In the genomic region with DNA sequence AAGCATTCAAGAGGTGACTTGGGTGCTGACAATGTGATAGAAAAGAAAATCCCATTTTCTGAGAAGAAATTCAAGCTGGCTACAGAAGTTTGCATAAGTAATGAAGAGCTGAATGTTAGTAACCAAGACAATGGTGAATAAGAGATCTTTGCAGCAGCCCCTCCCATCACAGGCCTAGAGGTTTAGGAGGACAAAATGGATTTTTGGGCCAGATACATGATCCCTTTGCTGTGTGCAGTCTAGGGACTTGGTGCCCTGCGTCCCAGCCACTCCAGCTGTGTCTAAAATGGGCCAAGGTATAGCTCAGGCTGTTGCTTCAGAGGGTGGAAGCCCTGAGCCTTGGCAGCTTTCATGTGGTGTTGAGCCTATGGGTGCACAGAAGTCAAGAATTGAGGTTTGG, we compare ENCODE assay signal across 8 cellular contexts.
"Had no signal": no experiment of that assay in that cellular context is flagged by ENCODE, and none has a peak within 500 bp of the region (broad histone marks: within the 10 kb centered on the region; RNA-seq: fewer than 3 reads in every experiment).

No MANE protein-coding gene starts in this region.

- H3K27ac ChIP-seq: HL-60, KMS-11 had no signal

- FAIRE-seq: HepG2, HTR-8/SVneo, K562 had no signal

- H3K4me3 ChIP-seq: K562 had no signal

- DNase-seq: IMR-90, Karpas-422, KG1 had no signal

- ATAC-seq: HepG2, K562 had no signal

- H3K4me2 ChIP-seq: KMS-11 had no signal
